ENCODE assay signal across 11 cellular contexts in genomic region chr21:26115346-26115745, GRCh38. TPM values are rescaled to one million over a fixed set of nuclear protein-coding genes. Genes with fewer than 3 reads are reported as not detected.
A peak's percentile ranks its signal among the peaks of the same experiment; 100 is the strongest.
DNase-seq lines count a peak whose midpoint lies in the region; ATAC-seq and TF ChIP-seq lines count a peak whose summit lies in the region.
"Had no signal": no experiment of that assay in that cellular context is flagged by ENCODE, and none has a peak within 500 bp of the region (broad histone marks: within the 10 kb centered on the region; RNA-seq: fewer than 3 reads in every experiment).

No MANE protein-coding gene starts in this region.

- H3K9ac ChIP-seq in endodermal cell (ENCODE audit: extremely low read depth, low read length, poor library complexity, severe bottlenecking), result no peak overlapping the region

- CTCF ChIA-PET in activated CD4-positive, alpha-beta T cell treated with anti-CD3 and anti-CD28 coated beads, Interleukin-2, amount 10 ng/mL, durations not matched to agents 7 days and 5 days (lab: Charles Lee), result interaction anchor here (0.8 kb wide), 1 partner anchor 13 kb away, joined by 3 read pairs; no protein-coding TSS in a partner anchor

- H3K27me3 ChIP-seq in endodermal cell (ENCODE audit: control insufficient read depth, insufficient read depth, low read length, poor library complexity, severe bottlenecking) (no peaks in the 10 kb centered on the region), gastrocnemius medialis (no peaks in the 10 kb centered on the region)

- no peak for ATAC-seq in gastrocnemius medialis
- ATAC-seq in GM18861 (IDR thresholded peaks at IDR 0.05; ENCODE audit: unreplicated experiment), result no peak
- ATAC-seq: natural killer cell treated with Interleukin-12 subunit alpha and Interleukin-12 subunit beta and Interleukin-15 and Interleukin-18, amount 100 ng/mL, for 72 hours had no signal

- intact Hi-C loops in gastrocnemius medialis (cut with DNase I; ENCODE audit: low total_unique reads), result no loop called here

- DNase-seq in NCI-H1105 treated with DMSO at 0.1 percent for 48 hours (lab: John Stamatoyannopoulos, UW), result peak; percentile 97
- peak; percentile 74 for DNase-seq in NCI-H526 treated with DMSO at 0.1 percent for 48 hours (lab: John Stamatoyannopoulos, UW)
- DNase-seq in endodermal cell, result no peak
- DNase-seq in gastrocnemius medialis, result no peak
- no peak for DNase-seq in middle frontal gyrus (ENCODE audit: extremely low spot score, low spot score)
- no peak for DNase-seq in stimulated activated CD4-positive, alpha-beta T cell treated with anti-CD3 and anti-CD28 coated beads, Interleukin-4, amount 100 ng/mL, for 24 hours
- no peak for DNase-seq in activated CD4-positive, alpha-beta T cell treated with anti-CD3 and anti-CD28 coated beads, Interleukin-2, amount 10 ng/mL, durations not matched to agents 7 days and 5 days
- DNase-seq: activated gamma-delta T cell, T-helper 2 cell had no signal

- no peaks in the 10 kb centered on the region for H3K27me3 Mint-ChIP-seq in endodermal cell (ENCODE audit: insufficient read depth)
- no peaks in the 10 kb centered on the region for H3K27me3 Mint-ChIP-seq in activated CD4-positive, alpha-beta T cell treated with anti-CD3 and anti-CD28 coated beads, Interleukin-2, amount 10 ng/mL, durations not matched to agents 7 days and 5 days
- H3K27me3 Mint-ChIP-seq: natural killer cell treated with Interleukin-12 subunit alpha and Interleukin-12 subunit beta and Interleukin-15 and Interleukin-18, amount 100 ng/mL, for 72 hours had no signal

- in situ Hi-C loops in gastrocnemius medialis (cut with MboI; ENCODE audit: low sequenced_read_pairs in 4 of 4), result no loop called here

- no peak overlapping the region for H3K4me3 ChIP-seq in endodermal cell (ENCODE audit: low read length)
- H3K4me3 ChIP-seq in gastrocnemius medialis, result no peak overlapping the region

- H3K36me3 ChIP-seq in endodermal cell (ENCODE audit: control insufficient read depth, insufficient read depth, low read length) (peaks cover 16% of the 10 kb centered on the region), gastrocnemius medialis (no peaks in the 10 kb centered on the region)

- H3K9me3 ChIP-seq in endodermal cell (ENCODE audit: control insufficient read depth, low read length) (no peaks in the 10 kb centered on the region), gastrocnemius medialis (no peaks in the 10 kb centered on the region)

- peaks cover 68% of the 10 kb centered on the region for H3K4me1 Mint-ChIP-seq in endodermal cell
- H3K4me1 Mint-ChIP-seq in activated CD4-positive, alpha-beta T cell treated with anti-CD3 and anti-CD28 coated beads, Interleukin-2, amount 10 ng/mL, durations not matched to agents 7 days and 5 days, result peaks cover 3% of the 10 kb centered on the region

- no peak overlapping the region for H3K4me3 Mint-ChIP-seq in endodermal cell
- no peak overlapping the region for H3K4me3 Mint-ChIP-seq in activated CD4-positive, alpha-beta T cell treated with anti-CD3 and anti-CD28 coated beads, Interleukin-2, amount 10 ng/mL, durations not matched to agents 7 days and 5 days
- H3K4me3 Mint-ChIP-seq: natural killer cell treated with Interleukin-12 subunit alpha and Interleukin-12 subunit beta and Interleukin-15 and Interleukin-18, amount 100 ng/mL, for 72 hours had no signal

- peaks cover 22% of the 10 kb centered on the region for H3K4me1 ChIP-seq in endodermal cell (ENCODE audit: control insufficient read depth, insufficient read depth, low read length)
- peaks cover 4 to 6% of the 10 kb centered on the region in 2 donors for H3K4me1 ChIP-seq in gastrocnemius medialis

- peaks cover 15% of the 10 kb centered on the region for H3K36me3 Mint-ChIP-seq in endodermal cell (ENCODE audit: low read depth)
- no peaks in the 10 kb centered on the region for H3K36me3 Mint-ChIP-seq in activated CD4-positive, alpha-beta T cell treated with anti-CD3 and anti-CD28 coated beads, Interleukin-2, amount 10 ng/mL, durations not matched to agents 7 days and 5 days (ENCODE audit: low read depth)
- H3K36me3 Mint-ChIP-seq: natural killer cell treated with Interleukin-12 subunit alpha and Interleukin-12 subunit beta and Interleukin-15 and Interleukin-18, amount 100 ng/mL, for 72 hours had no signal

- TF ChIP-seq CTCF in endodermal cell (conservative IDR thresholded peaks at IDR 0.05), result no peak
- TF ChIP-seq CTCF in gastrocnemius medialis (IDR thresholded peaks at IDR 0.05 in 4 of 5, conservative IDR thresholded peaks at IDR 0.05 in 1 of 5), result no peak

- WGBS in endodermal cell (ENCODE audit: insufficient coverage in 1 of 2, insufficient read length in 1 of 2), 2 experiments, result 70 to 91% methylated on average over 2 of the region's 2 CpGs

- no peaks in the 10 kb centered on the region for H3K9me3 Mint-ChIP-seq in endodermal cell
- H3K9me3 Mint-ChIP-seq in activated CD4-positive, alpha-beta T cell treated with anti-CD3 and anti-CD28 coated beads, Interleukin-2, amount 10 ng/mL, durations not matched to agents 7 days and 5 days, result no peaks in the 10 kb centered on the region
- H3K9me3 Mint-ChIP-seq: natural killer cell treated with Interleukin-12 subunit alpha and Interleukin-12 subunit beta and Interleukin-15 and Interleukin-18, amount 100 ng/mL, for 72 hours had no signal

- H3K27ac ChIP-seq in endodermal cell (ENCODE audit: low read depth, low read length) (no peak overlapping the region), gastrocnemius medialis (peak overlapping the region; percentile 22 to 71 (median 63))

- peak overlapping the region; percentile 82 for H3K27ac Mint-ChIP-seq in endodermal cell
- no peak overlapping the region for H3K27ac Mint-ChIP-seq in activated CD4-positive, alpha-beta T cell treated with anti-CD3 and anti-CD28 coated beads, Interleukin-2, amount 10 ng/mL, durations not matched to agents 7 days and 5 days
- H3K27ac Mint-ChIP-seq: natural killer cell treated with Interleukin-12 subunit alpha and Interleukin-12 subunit beta and Interleukin-15 and Interleukin-18, amount 100 ng/mL, for 72 hours had no signal

- POLR2A ChIA-PET in activated CD4-positive, alpha-beta T cell treated with anti-CD3 and anti-CD28 coated beads, Interleukin-2, amount 10 ng/mL, durations not matched to agents 7 days and 5 days (lab: Charles Lee), result no interaction called here

- TF ChIP-seq POLR2A in gastrocnemius medialis (IDR thresholded peaks at IDR 0.05), result no peak

RNA-seq across cellular contexts. Expression of gene APP, which starts 55.2 kb away (rescaled TPM):
- total RNA-seq in endodermal cell, result 100 to 1,000 TPM; 460 to 557 TPM
- polyA plus RNA-seq in endodermal cell (2013, experiment 1 of 2), result 396 TPM
- 358 TPM for polyA plus RNA-seq in endodermal cell (2013, experiment 2 of 2)
- total RNA-seq in gastrocnemius medialis, result 10 to 100 TPM; 45.8 to 73.2 (median 70.1) TPM
- 10 to 100 TPM; 31.0 to 31.4 TPM for total RNA-seq in activated CD4-positive, alpha-beta T cell treated with anti-CD3 and anti-CD28 coated beads, Interleukin-2, amount 10 ng/mL, durations not matched to agents 7 days and 5 days

Comparison
In these comparisons a context has a peak if more than half of its experiments do, and no peak if none do; other contexts are left out.
1. DNase-seq: peak in NCI-H1105 treated with DMSO at 0.1 percent for 48 hours (single experiment) and NCI-H526 treated with DMSO at 0.1 percent for 48 hours (single experiment); none in endodermal cell (single experiment), gastrocnemius medialis (0 of 2), middle frontal gyrus (single experiment), stimulated activated CD4-positive, alpha-beta T cell treated with anti-CD3 and anti-CD28 coated beads, Interleukin-4, amount 100 ng/mL, for 24 hours (single experiment) and activated CD4-positive, alpha-beta T cell treated with anti-CD3 and anti-CD28 coated beads, Interleukin-2, amount 10 ng/mL, durations not matched to agents 7 days and 5 days (single experiment).
2. RNA of gene APP, which starts 55.2 kb away (total RNA-seq): 460 to 557 TPM in endodermal cell; 45.8 to 73.2 TPM in gastrocnemius medialis and 31.0 to 31.4 TPM in activated CD4-positive, alpha-beta T cell treated with anti-CD3 and anti-CD28 coated beads, Interleukin-2, amount 10 ng/mL, durations not matched to agents 7 days and 5 days; every median in the first group is over 4 times any median in the second.